8 cellular contexts compared by ENCODE assay signal in genomic region chr3:152299243-152299976, GRCh38. TPM values are rescaled to one million over a fixed set of nuclear protein-coding genes. Genes with fewer than 3 reads are reported as not detected.
DNase-seq lines count a peak whose midpoint lies in the region; ATAC-seq and TF ChIP-seq lines count a peak whose summit lies in the region.

No MANE protein-coding gene starts in this region.

- no peak overlapping the region for H3K9ac ChIP-seq in PC-3 (ENCODE audit: low read length)

- no peaks in the 10 kb centered on the region for H3K9me2 ChIP-seq in PC-3 (replicated peaks; ENCODE audit: low read length)

- H3K9me3 Mint-ChIP-seq in nephron progenitor cell = no peaks in the 10 kb centered on the region

- H3K27ac Mint-ChIP-seq in nephron progenitor cell = peak overlapping the region; percentile 68

- H3K36me3 ChIP-seq in PC-3 (ENCODE audit: low read depth, low read length) = peaks cover 22% of the 10 kb centered on the region

- no peaks in the 10 kb centered on the region for H3K9me3 ChIP-seq in PC-3 (ENCODE audit: low read length)

- H3K4me1 Mint-ChIP-seq in nephron progenitor cell = peaks cover 9% of the 10 kb centered on the region

- H3K4me3 Mint-ChIP-seq in nephron progenitor cell = no peak overlapping the region

- H4K20me1 ChIP-seq in PC-3 (ENCODE audit: low read length) = peaks cover 6% of the 10 kb centered on the region; the same call in 1 of the 2 replicates

- peak overlapping the region; percentile 60 for H3K4me2 ChIP-seq in PC-3 (ENCODE audit: low read length)

- TF ChIP-seq CTCF in PC-3 (conservative IDR thresholded peaks at IDR 0.05; ENCODE audit: low read depth, low read length) (no peak), dorsolateral prefrontal cortex (IDR thresholded peaks at IDR 0.05 in 54 of 56, conservative IDR thresholded peaks at IDR 0.05 in 2 of 56; ENCODE audit: low read depth in 1 of 56, partially characterized antibody in 56 of 56) (no peak), nephron progenitor cell (IDR thresholded peaks at IDR 0.05) (no peak)

- intact Hi-C loops in PC-3 (cut with micrococcal nuclease) (loop anchor here (2.0 kb wide), 1 partner anchor 273 kb away; no protein-coding TSS in a partner anchor), dorsolateral prefrontal cortex (cut with DNase I) (loop anchor here in 1 of 2 donors (2.0 kb wide), 1 partner anchor 31 kb away; the partner anchor contains the start of gene MBNL1)

- H3F3A ChIP-seq in PC-3 (ENCODE audit: low read length, unreplicated experiment) = no peaks in the 10 kb centered on the region

- H3K27ac ChIP-seq in PC-3 (ENCODE audit: low read length) = peak overlapping the region; percentile 73; the same call in 1 of the 2 replicates
- H3K27ac ChIP-seq in dorsolateral prefrontal cortex = peak overlapping the region in 58 of 59 donors; percentile 46 to 97 (median 91)

- peak; percentile 7 for ATAC-seq in GM19043 (IDR thresholded peaks at IDR 0.05; ENCODE audit: low read depth, unreplicated experiment)
- no peak; the same call in 1 of the 2 replicates for ATAC-seq in PC-3
- ATAC-seq in HG02840 (IDR thresholded peaks at IDR 0.05; ENCODE audit: low FRiP score, unreplicated experiment) = no peak

- CTCF ChIA-PET in PC-3 (lab: Charles Lee) = no interaction called here

- H3K27me3 Mint-ChIP-seq in nephron progenitor cell (ENCODE audit: low read depth, poor library complexity) = no peaks in the 10 kb centered on the region

- no peak for DNase-seq in PC-3
- DNase-seq in dorsolateral prefrontal cortex = peak in 2 of 10 donors; percentile 29 to 33
- DNase-seq in nephron progenitor cell = no peak
- no peak for DNase-seq in NCI-H446 treated with DMSO at 0.1 percent for 48 hours (lab: John Stamatoyannopoulos, UW)
- DNase-seq in A172 (ENCODE audit: low spot score) = no peak
- no peak for DNase-seq in occipital lobe (lab: John Stamatoyannopoulos, UW)

- no peaks in the 10 kb centered on the region for H3K27me3 ChIP-seq in PC-3 (ENCODE audit: low read length)
- no peaks in the 10 kb centered on the region for H3K27me3 ChIP-seq in dorsolateral prefrontal cortex

- peaks cover 14% of the 10 kb centered on the region for H3K36me3 Mint-ChIP-seq in nephron progenitor cell (ENCODE audit: low read depth)

- TSS peak; percentile 31 for BruUV-seq in PC-3 (replicated peaks; lab: Mats Ljungman, UMichigan)

- peak overlapping the region; percentile 24; the same call in 1 of the 2 replicates for H2AFZ ChIP-seq in PC-3 (ENCODE audit: low read length)

- POLR2A ChIA-PET in PC-3 (lab: Charles Lee; ENCODE audit: unreplicated experiment) = no interaction called here

- H3K4me3 ChIP-seq in PC-3 (ENCODE audit: low read length) (peak overlapping the region; percentile 29; the same call in 1 of the 2 replicates), dorsolateral prefrontal cortex (peak overlapping the region; percentile 32 to 79 (median 63))

- H3K4me1 ChIP-seq in PC-3 (ENCODE audit: insufficient read depth, low read length) = peaks cover 45% of the 10 kb centered on the region

- H3K79me2 ChIP-seq in PC-3 (ENCODE audit: low read length) = peaks cover 100% of the 10 kb centered on the region

RNA-seq across cellular contexts. Expression of gene MBNL1, which starts 30.7 kb away (rescaled TPM):
- total RNA-seq in PC-3 (2014; rRNA removed) (150 and 161 TPM in 2 replicates), dorsolateral prefrontal cortex (100 to 1,000 TPM; 106 to 168 (median 132) TPM), occipital lobe (68.5 TPM)
- total RNA-seq in A172 (2014; rRNA removed; shearing (Covaris generic)) = 137 and 161 TPM in 2 replicates
